ENCODE assay signal across 11 cellular contexts in genomic region chr14:38210587-38211257, GRCh38. TPM values are rescaled to one million over a fixed set of nuclear protein-coding genes. Genes with fewer than 3 reads are reported as not detected.
DNase-seq lines count a peak whose midpoint lies in the region; ATAC-seq and TF ChIP-seq lines count a peak whose summit lies in the region.
"Had no signal": no experiment of that assay in that cellular context is flagged by ENCODE, and none has a peak within 500 bp of the region (broad histone marks: within the 10 kb centered on the region; RNA-seq: fewer than 3 reads in every experiment).

No MANE protein-coding gene starts in this region.

- peak; percentile 21 for TF ChIP-seq CTCF in SK-N-SH (IDR thresholded peaks at IDR 0.05)
- TF ChIP-seq CTCF in gastroesophageal sphincter (IDR thresholded peaks at IDR 0.05) = no peak
- TF ChIP-seq CTCF in nephron progenitor cell (IDR thresholded peaks at IDR 0.05) = no peak

- 0 out of 2 replicates have a peak, but pooled peaks cover 4% of the 10 kb centered on the region for H3K27me3 ChIP-seq in ACC112 (ENCODE audit: insufficient read depth, low read length)
- H3K27me3 ChIP-seq in SK-N-SH (ENCODE audit: insufficient read depth) = peaks cover 17% of the 10 kb centered on the region; the same call in 1 of the 2 replicates
- peaks cover 66% of the 10 kb centered on the region for H3K27me3 ChIP-seq in gastroesophageal sphincter

- H3K9ac ChIP-seq in SK-N-SH = no peak overlapping the region

- H3K9me3 ChIP-seq in SK-N-SH = no peaks in the 10 kb centered on the region
- H3K9me3 ChIP-seq in gastroesophageal sphincter = peaks cover 0 to 9% (median 0%) of the 10 kb centered on the region in 3 donors

- WGBS in SK-N-SH (ENCODE audit: low lambda C conversion rate) = 4% methylated on average over 33 of the region's 33 CpGs
- WGBS in gastroesophageal sphincter (ENCODE audit: low coverage in 1 of 2), 2 donors = 2% methylated on average over 22 of the region's 33 CpGs; no CpG with 5 or more reads in 1 of the 2 donors

- peaks cover 90% of the 10 kb centered on the region for H3K27me3 Mint-ChIP-seq in nephron progenitor cell (ENCODE audit: low read depth, poor library complexity)

- H3K9me3 Mint-ChIP-seq in nephron progenitor cell = peaks cover 26% of the 10 kb centered on the region
- H3K9me3 Mint-ChIP-seq: dendritic cell treated with granulocyte-macrophage colony-stimulating factor and Interleukin-4, amounts not matched to agents 40 ng/mL and 50 ng/mL, for 4 days had no signal

- peak overlapping the region; percentile 44 for H3K4me2 ChIP-seq in SK-N-SH

- H3K4me1 ChIP-seq in ACC112 (ENCODE audit: control insufficient read depth, insufficient read depth, low read length, unreplicated experiment) (peaks cover 21% of the 10 kb centered on the region), SK-N-SH (ENCODE audit: control insufficient read depth in 1 of 2, insufficient read depth in 2 of 2, low read depth in 1 of 2, low read length in 1 of 2) (no peaks in the 10 kb centered on the region), gastroesophageal sphincter (peaks cover 0 to 38% (median 0%) of the 10 kb centered on the region in 3 donors)

- H3K27ac Mint-ChIP-seq in nephron progenitor cell = no peak overlapping the region
- H3K27ac Mint-ChIP-seq: dendritic cell treated with granulocyte-macrophage colony-stimulating factor and Interleukin-4, amounts not matched to agents 40 ng/mL and 50 ng/mL, for 4 days had no signal

- peaks cover 32% of the 10 kb centered on the region for H3K4me1 Mint-ChIP-seq in nephron progenitor cell

- H3K36me3 ChIP-seq in ACC112 (ENCODE audit: insufficient read depth, low read length) (no peaks in the 10 kb centered on the region), SK-N-SH (replicated peaks in 1 of 2; ENCODE audit: control insufficient read depth in 1 of 2, insufficient read depth in 2 of 2, low read length in 1 of 2) (no peaks in the 10 kb centered on the region), gastroesophageal sphincter (no peaks in the 10 kb centered on the region)

- H3K79me2 ChIP-seq in ACC112 (ENCODE audit: control insufficient read depth, insufficient read depth, low read length, unreplicated experiment) = peaks cover 26% of the 10 kb centered on the region
- H3K79me2 ChIP-seq in SK-N-SH (ENCODE audit: insufficient read depth) = no peaks in the 10 kb centered on the region

- H3F3A ChIP-seq in SK-N-SH (replicated peaks; ENCODE audit: insufficient read depth) = peaks cover 2% of the 10 kb centered on the region

- peak overlapping the region; percentile 75 for H3K4me3 Mint-ChIP-seq in nephron progenitor cell
- H3K4me3 Mint-ChIP-seq: dendritic cell treated with granulocyte-macrophage colony-stimulating factor and Interleukin-4, amounts not matched to agents 40 ng/mL and 50 ng/mL, for 4 days had no signal

- no peak for DNase-seq in SK-N-SH
- DNase-seq in nephron progenitor cell = peak; percentile 50
- DNase-seq in stimulated activated naive CD4-positive, alpha-beta T cell (lab: John Stamatoyannopoulos, UW) = no peak
- DNase-seq in central memory CD4-positive, alpha-beta T cell = no peak
- DNase-seq in effector CD4-positive, alpha-beta T cell = no peak
- DNase-seq: COR-L47, Kasumi-1 had no signal

- TF ChIP-seq EP300 in SK-N-SH (IDR thresholded peaks at IDR 0.05; ENCODE audit: borderline replicate concordance in 1 of 2, low read depth in 1 of 2, low read length in 1 of 2) (no peak), gastroesophageal sphincter (IDR thresholded peaks at IDR 0.05) (no peak)

- peaks cover 8% of the 10 kb centered on the region for H3K36me3 Mint-ChIP-seq in nephron progenitor cell (ENCODE audit: low read depth)

- CTCF ChIA-PET in SK-N-SH (lab: Yijun Ruan, JAX) = no interaction called here

- peak overlapping the region; percentile 61 for H3K27ac ChIP-seq in ACC112 (ENCODE audit: low read depth, low read length)
- H3K27ac ChIP-seq in SK-N-SH (ENCODE audit: low read depth in 2 of 2, low read length in 1 of 2) = no peak overlapping the region
- H3K27ac ChIP-seq in gastroesophageal sphincter = no peak overlapping the region

- ATAC-seq in gastroesophageal sphincter (no peak), GM19463 (IDR thresholded peaks at IDR 0.05; ENCODE audit: unreplicated experiment) (no peak)

- POLR2A ChIA-PET in SK-N-SH (lab: Yijun Ruan, JAX) = no interaction called here

- H3K4me3 ChIP-seq in ACC112 (ENCODE audit: low read depth, low read length) = peak overlapping the region; percentile 91
- peak overlapping the region in 1 of 2 experiments; percentile 39; a peak in 2 of 4 replicates for H3K4me3 ChIP-seq in SK-N-SH (ENCODE audit: low read depth in 2 of 2, low read length in 1 of 2)
- peak overlapping the region; percentile 15 to 45 for H3K4me3 ChIP-seq in gastroesophageal sphincter

- peak overlapping the region; percentile 52 for H2AFZ ChIP-seq in ACC112 (ENCODE audit: low read length, unreplicated experiment)
- no peak overlapping the region for H2AFZ ChIP-seq in SK-N-SH (ENCODE audit: low read depth)

- H3K9me2 ChIP-seq in SK-N-SH = no peaks in the 10 kb centered on the region

- no peak for TF ChIP-seq RAD21 in SK-N-SH (IDR thresholded peaks at IDR 0.05; ENCODE audit: low read length)

- no peaks in the 10 kb centered on the region for H4K20me1 ChIP-seq in SK-N-SH (ENCODE audit: insufficient read depth)

- TF ChIP-seq POLR2A in gastroesophageal sphincter (IDR thresholded peaks at IDR 0.05) = no peak

TF ChIP-seq in SK-N-SH, 30 proteins besides CTCF, POLR2A, EP300 and RAD21:
- TF ChIP-seq SIN3A (IDR thresholded peaks at IDR 0.05; ENCODE audit: borderline replicate concordance, low read depth, low read length) (no peak), MAX (IDR thresholded peaks at IDR 0.05; ENCODE audit: low read depth) (no peak)
TF ChIP-seq in SK-N-SH: peak in this region for 0.

RNA-seq across cellular contexts. Expression of gene SSTR1, which starts 3.0 kb away (rescaled TPM):
- 0.08 TPM in 2 replicates for polyA plus RNA-seq in SK-N-SH (2012; rRNA removed)
- polyA plus RNA-seq in SK-N-SH (2012; cell fraction: cytosol; rRNA removed) = 0.08 and 0.12 TPM in 2 replicates
- polyA plus RNA-seq in SK-N-SH (2012; cell fraction: nucleus; rRNA removed) = 0.07 and 0.10 TPM in 2 replicates
- total RNA-seq in gastroesophageal sphincter = 1 to 10 TPM in 1 of 4 donors, under 1 TPM in 3; 0.16 to 1.2 (median 0.37) TPM

RNA-seq across cellular contexts. Expression of gene CLEC14A, which starts 45.2 kb away (rescaled TPM):
- 0.02 TPM in 1 of 2 replicates, not detected in the other for polyA plus RNA-seq in SK-N-SH (2012; rRNA removed)
- polyA plus RNA-seq in SK-N-SH (2012; cell fraction: cytosol; rRNA removed) = not detected in 2 replicates
- polyA plus RNA-seq in SK-N-SH (2012; cell fraction: nucleus; rRNA removed) = not detected in 2 replicates
- 10 to 100 TPM; 13.7 to 39.4 (median 31.5) TPM for total RNA-seq in gastroesophageal sphincter
